9 cellular contexts compared by ENCODE assay signal in the genomic region with DNA sequence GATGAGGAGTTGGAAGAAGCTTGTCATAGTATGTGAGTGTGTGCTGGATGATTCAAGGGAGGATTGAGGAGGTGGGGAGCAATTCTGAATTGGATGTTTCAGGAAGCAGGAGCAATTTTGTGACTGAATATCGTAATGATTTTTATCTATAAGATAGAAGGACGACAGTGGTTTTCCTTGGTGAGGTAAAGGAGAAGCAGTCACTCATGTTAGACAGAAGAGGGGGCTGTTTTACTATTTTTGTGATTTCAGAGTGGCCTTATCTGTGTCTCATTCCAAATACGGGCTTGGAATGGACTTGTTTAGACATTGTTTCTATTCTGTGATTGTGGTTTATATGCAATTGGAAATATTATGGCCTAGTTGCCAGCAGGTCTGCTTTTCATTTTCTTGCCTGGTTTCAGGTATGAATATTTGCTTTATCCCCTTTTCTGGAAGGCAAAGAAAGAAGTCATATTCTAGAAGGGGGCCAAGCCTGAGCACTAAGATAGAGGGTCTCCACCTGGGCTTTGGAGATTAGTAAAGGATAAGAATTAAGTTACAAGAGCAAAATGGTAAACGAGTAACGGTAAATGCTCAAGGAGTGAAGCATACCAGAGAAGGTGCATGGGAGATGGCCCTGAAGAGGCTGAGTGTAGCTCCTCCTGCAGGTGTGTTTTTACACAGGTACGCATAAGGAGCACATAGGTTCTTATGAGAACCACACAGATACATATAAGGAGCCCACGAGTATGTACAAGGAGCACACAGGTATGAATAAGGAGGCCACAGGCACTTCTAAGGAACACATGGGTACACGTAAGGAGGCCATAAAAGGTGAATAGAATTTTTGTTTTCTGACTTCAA.
DNase-seq lines count a peak whose midpoint lies in the region; ATAC-seq, FAIRE-seq and TF ChIP-seq lines count a peak whose summit lies in the region.
"Had no signal": no experiment of that assay in that cellular context is flagged by ENCODE, and none has a peak within 500 bp of the region (broad histone marks: within the 10 kb centered on the region; RNA-seq: fewer than 3 reads in every experiment).

No MANE protein-coding gene starts in this region.

- intact Hi-C loops in left colon (cut with DNase I, micrococcal nuclease): no loop called here

- TF ChIP-seq CTCF in A549 (IDR thresholded peaks at IDR 0.05) (peak; percentile 58), GM12872 (IDR thresholded peaks at IDR 0.05; ENCODE audit: insufficient read depth, low read depth, low read length) (peak; percentile 54), VCaP (conservative IDR thresholded peaks at IDR 0.05) (peak; percentile 74)

- POLR2A ChIA-PET in A549 (lab: Yijun Ruan, JAX): no interaction called here

- no peak overlapping the region for H3K4me3 ChIP-seq in A549

- peak; percentile 70 to 71 for TF ChIP-seq RAD21 in A549 (conservative IDR thresholded peaks at IDR 0.05 in 1 of 2, IDR thresholded peaks at IDR 0.05 in 1 of 2)

- TF ChIP-seq EP300 in A549 (IDR thresholded peaks at IDR 0.05): no peak

- ATAC-seq in A549 (peak; percentile 97 to 98), left colon (peak; percentile 49), GM18498 (IDR thresholded peaks at IDR 0.05; ENCODE audit: unreplicated experiment) (no peak)

- 0 out of 3 replicates have a peak overlapping the region, but pooled peaks have one; percentile 18 for H3K4me2 ChIP-seq in A549

- DNase-seq in A549 (ENCODE audit: low read depth in 1 of 2, low spot score in 1 of 2) (peak; percentile 57 to 60), NCI-H2081 treated with DMSO at 0.1 percent for 48 hours (lab: John Stamatoyannopoulos, UW) (peak; percentile 33), left colon (no peak), T1000 (lab: John Stamatoyannopoulos, UW) (no peak), T-helper 9 cell (no peak)
- DNase-seq: activated naive CD8-positive, alpha-beta T cell treated with anti-CD3 and anti-CD28 coated beads, Interleukin-2, amount 10 ng/mL, durations not matched to agents 7 days and 5 days had no signal

- peak; percentile 13 for FAIRE-seq in A549 (lab: Jason Lieb, UNC)

- no peak for TF ChIP-seq POLR2A in A549 (IDR thresholded peaks at IDR 0.05; ENCODE audit: low read length)

- H3K9me3 ChIP-seq in A549: no peaks in the 10 kb centered on the region

- no peaks in the 10 kb centered on the region for H3K4me1 ChIP-seq in A549

- CTCF ChIA-PET in A549 (lab: Yijun Ruan, JAX): interaction anchor here (0.5 to 3.4 kb wide), 9 partner anchors 15 to 1208 kb away, joined by 3 to 17 read pairs (median 4); a partner anchor contains a TSS

- WGBS in A549 (ENCODE audit: missing lambda C conversion rate): 29% methylated on average over 8 of the region's 8 CpGs

- H3K27ac ChIP-seq in A549: no peak overlapping the region
- H3K27ac ChIP-seq in VCaP: no peak overlapping the region

TF ChIP-seq in A549, 52 proteins besides CTCF, POLR2A, EP300 and RAD21:
- TF ChIP-seq SMC3 (IDR thresholded peaks at IDR 0.05): 0 out of 3 replicates have a peak, but pooled peaks have one; percentile 38
- TF ChIP-seq, protein P1, sequence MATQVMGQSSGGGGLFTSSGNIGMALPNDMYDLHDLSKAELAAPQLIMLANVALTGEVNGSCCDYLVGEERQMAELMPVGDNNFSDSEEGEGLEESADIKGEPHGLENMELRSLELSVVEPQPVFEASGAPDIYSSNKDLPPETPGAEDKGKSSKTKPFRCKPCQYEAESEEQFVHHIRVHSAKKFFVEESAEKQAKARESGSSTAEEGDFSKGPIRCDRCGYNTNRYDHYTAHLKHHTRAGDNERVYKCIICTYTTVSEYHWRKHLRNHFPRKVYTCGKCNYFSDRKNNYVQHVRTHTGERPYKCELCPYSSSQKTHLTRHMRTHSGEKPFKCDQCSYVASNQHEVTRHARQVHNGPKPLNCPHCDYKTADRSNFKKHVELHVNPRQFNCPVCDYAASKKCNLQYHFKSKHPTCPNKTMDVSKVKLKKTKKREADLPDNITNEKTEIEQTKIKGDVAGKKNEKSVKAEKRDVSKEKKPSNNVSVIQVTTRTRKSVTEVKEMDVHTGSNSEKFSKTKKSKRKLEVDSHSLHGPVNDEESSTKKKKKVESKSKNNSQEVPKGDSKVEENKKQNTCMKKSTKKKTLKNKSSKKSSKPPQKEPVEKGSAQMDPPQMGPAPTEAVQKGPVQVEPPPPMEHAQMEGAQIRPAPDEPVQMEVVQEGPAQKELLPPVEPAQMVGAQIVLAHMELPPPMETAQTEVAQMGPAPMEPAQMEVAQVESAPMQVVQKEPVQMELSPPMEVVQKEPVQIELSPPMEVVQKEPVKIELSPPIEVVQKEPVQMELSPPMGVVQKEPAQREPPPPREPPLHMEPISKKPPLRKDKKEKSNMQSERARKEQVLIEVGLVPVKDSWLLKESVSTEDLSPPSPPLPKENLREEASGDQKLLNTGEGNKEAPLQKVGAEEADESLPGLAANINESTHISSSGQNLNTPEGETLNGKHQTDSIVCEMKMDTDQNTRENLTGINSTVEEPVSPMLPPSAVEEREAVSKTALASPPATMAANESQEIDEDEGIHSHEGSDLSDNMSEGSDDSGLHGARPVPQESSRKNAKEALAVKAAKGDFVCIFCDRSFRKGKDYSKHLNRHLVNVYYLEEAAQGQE (IDR thresholded peaks at IDR 0.05): no peak

Comparison
In these comparisons a context has a peak if more than half of its experiments do, and no peak if none do; other contexts are left out.
1. DNase-seq: peak in A549 (2 of 2) and NCI-H2081 treated with DMSO at 0.1 percent for 48 hours (single experiment); none in left colon (0 of 2), T1000 (single experiment) and T-helper 9 cell (single experiment).
2. Peak in every context shown above with its lines, with median percentiles within 50 percentile points of each other: CTCF ChIP-seq.